In genomic region chr14:100214768-100215079, GRCh38 we compare ENCODE assay signal across 8 cellular contexts. TPM values are rescaled to one million over a fixed set of nuclear protein-coding genes. Genes with fewer than 3 reads are reported as not detected.
DNase-seq lines count a peak whose midpoint lies in the region; ATAC-seq and TF ChIP-seq lines count a peak whose summit lies in the region.

No MANE protein-coding gene starts in this region.

- no peaks in the 10 kb centered on the region for H3K36me3 Mint-ChIP-seq in activated naive CD8-positive, alpha-beta T cell treated with anti-CD3 and anti-CD28 coated beads, Interleukin-2, amount 50 U/mL, for 24 hours (ENCODE audit: low read depth)
- H3K36me3 Mint-ChIP-seq in type B pancreatic cell: no peaks in the 10 kb centered on the region

- H3K36me3 ChIP-seq in cardiac muscle cell (no peaks in the 10 kb centered on the region), lower lobe of right lung (no peaks in the 10 kb centered on the region)

- no peak overlapping the region for H3K4me3 ChIP-seq in cardiac muscle cell
- peak overlapping the region; percentile 83 for H3K4me3 ChIP-seq in lower lobe of right lung

- DNase-seq in cardiac muscle cell (ENCODE audit: low read depth in 1 of 2, low spot score in 1 of 2) (no peak), left cardiac atrium (no peak), lower lobe of right lung (no peak), type B pancreatic cell (ENCODE audit: extremely low spot score, unreplicated experiment) (no peak), ureter (ENCODE audit: low spot score) (no peak), NCI-H526 treated with DMSO at 0.1 percent for 48 hours (lab: John Stamatoyannopoulos, UW) (no peak)
- DNase-seq in activated naive CD8-positive, alpha-beta T cell treated with anti-CD3 and anti-CD28 coated beads, Interleukin-2, amount 50 U/mL, for 24 hours: no peak

- H3K4me1 ChIP-seq in cardiac muscle cell (ENCODE audit: low read depth): no peaks in the 10 kb centered on the region
- peaks cover 16% of the 10 kb centered on the region for H3K4me1 ChIP-seq in lower lobe of right lung

- TF ChIP-seq CTCF in cardiac muscle cell (IDR thresholded peaks at IDR 0.05; ENCODE audit: low read depth, low read length) (no peak), lower lobe of right lung (IDR thresholded peaks at IDR 0.05) (no peak), type B pancreatic cell (conservative IDR thresholded peaks at IDR 0.05) (no peak)

- peaks cover 28% of the 10 kb centered on the region for H3K4me1 Mint-ChIP-seq in activated naive CD8-positive, alpha-beta T cell treated with anti-CD3 and anti-CD28 coated beads, Interleukin-2, amount 50 U/mL, for 24 hours
- peaks cover 19% of the 10 kb centered on the region for H3K4me1 Mint-ChIP-seq in type B pancreatic cell (ENCODE audit: unreplicated experiment)

- H3K27ac Mint-ChIP-seq in activated naive CD8-positive, alpha-beta T cell treated with anti-CD3 and anti-CD28 coated beads, Interleukin-2, amount 50 U/mL, for 24 hours: peak overlapping the region; percentile 67
- H3K27ac Mint-ChIP-seq in type B pancreatic cell: peak overlapping the region; percentile 98

- H3K27me3 ChIP-seq in cardiac muscle cell (no peaks in the 10 kb centered on the region), lower lobe of right lung (ENCODE audit: low read depth) (no peaks in the 10 kb centered on the region)

- H3K9me3 ChIP-seq in cardiac muscle cell (ENCODE audit: low read depth) (no peaks in the 10 kb centered on the region), lower lobe of right lung (no peaks in the 10 kb centered on the region)

- peak overlapping the region; percentile 71 for H3K4me3 Mint-ChIP-seq in activated naive CD8-positive, alpha-beta T cell treated with anti-CD3 and anti-CD28 coated beads, Interleukin-2, amount 50 U/mL, for 24 hours
- peak overlapping the region; percentile 79 for H3K4me3 Mint-ChIP-seq in type B pancreatic cell

- no peaks in the 10 kb centered on the region for H3K27me3 Mint-ChIP-seq in activated naive CD8-positive, alpha-beta T cell treated with anti-CD3 and anti-CD28 coated beads, Interleukin-2, amount 50 U/mL, for 24 hours
- no peaks in the 10 kb centered on the region for H3K27me3 Mint-ChIP-seq in type B pancreatic cell

- H3K27ac ChIP-seq in cardiac muscle cell: peak overlapping the region; percentile 5
- H3K27ac ChIP-seq in lower lobe of right lung: peak overlapping the region; percentile 98

- intact Hi-C loops in left cardiac atrium (cut with DNase I): no loop called here
- intact Hi-C loops in lower lobe of right lung (cut with DNase I): no loop called here

- H3K9me3 Mint-ChIP-seq in activated naive CD8-positive, alpha-beta T cell treated with anti-CD3 and anti-CD28 coated beads, Interleukin-2, amount 50 U/mL, for 24 hours: no peaks in the 10 kb centered on the region
- no peaks in the 10 kb centered on the region for H3K9me3 Mint-ChIP-seq in type B pancreatic cell

- ATAC-seq in left cardiac atrium: no peak
- ATAC-seq in activated naive CD8-positive, alpha-beta T cell treated with anti-CD3 and anti-CD28 coated beads, Interleukin-2, amount 50 U/mL, for 24 hours: peak; percentile 0
- ATAC-seq in lower lobe of right lung: no peak
- no peak for ATAC-seq in GM21576 (IDR thresholded peaks at IDR 0.05; ENCODE audit: unreplicated experiment)

RNA-seq across cellular contexts. Expression of gene YY1, which starts 24.2 kb away (rescaled TPM):
- total RNA-seq in cardiac muscle cell (64.2 and 73.4 TPM in 2 replicates), left cardiac atrium (10 to 100 TPM; 41.0 to 45.7 TPM), lower lobe of right lung (74.8 TPM), type B pancreatic cell (ENCODE audit: low replicate concordance) (79.8 and 98.0 TPM in 2 replicates), ureter (79.4 TPM)
- polyA plus RNA-seq in cardiac muscle cell: 27.0 and 28.6 TPM in 2 replicates

RNA-seq across cellular contexts. Expression of gene DEGS2, which starts 55.3 kb away (rescaled TPM):
- total RNA-seq in cardiac muscle cell (0.49 and 2.7 TPM in 2 replicates), left cardiac atrium (under 1 TPM in 1 of 2 donors, not detected in 1; 0.18 TPM), lower lobe of right lung (5.8 TPM), type B pancreatic cell (ENCODE audit: low replicate concordance) (5.2 and 7.6 TPM in 2 replicates), ureter (59.9 TPM)
- 1.2 and 1.3 TPM in 2 replicates for polyA plus RNA-seq in cardiac muscle cell
